In the genomic region with DNA sequence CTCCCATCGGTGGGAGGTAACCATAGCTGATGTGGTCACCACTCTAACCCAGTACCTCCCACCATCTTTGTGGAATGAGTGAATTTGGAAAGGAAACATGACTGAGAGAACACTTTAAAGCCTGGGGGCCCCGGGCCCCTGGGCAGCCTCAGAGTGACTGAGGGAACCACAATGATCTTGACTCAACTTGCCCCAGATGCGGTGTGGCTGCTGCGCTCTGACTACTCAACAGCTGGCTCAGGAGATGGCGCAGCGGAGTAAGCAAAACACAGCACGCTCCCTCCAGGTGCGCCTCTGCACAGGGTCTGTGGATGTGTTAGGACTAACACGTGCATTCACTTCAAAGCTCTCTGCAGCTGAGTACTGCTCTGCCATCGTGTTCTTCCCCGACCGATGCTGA, we compare ENCODE assay signal across 15 cellular contexts.
"Had no signal": no experiment of that assay in that cellular context is flagged by ENCODE, and none has a peak within 500 bp of the region (broad histone marks: within the 10 kb centered on the region; RNA-seq: fewer than 3 reads in every experiment).

No MANE protein-coding gene starts in this region.

- ATAC-seq: naive thymus-derived CD8-positive, alpha-beta T cell had no signal

- H3K36me3 Mint-ChIP-seq: naive thymus-derived CD8-positive, alpha-beta T cell had no signal

- DNase-seq: activated CD4-positive, alpha-beta T cell treated with anti-CD3 and anti-CD28 coated beads, Interleukin-2, amount 10 ng/mL, durations not matched to agents 24 days and 14 days; activated effector memory CD4-positive, alpha-beta T cell treated with anti-CD3 and anti-CD28 coated beads, Interleukin-2, amount 50 U/mL, for 16 hours; adrenal gland; dorsolateral prefrontal cortex; endodermal cell; head of caudate nucleus; immature natural killer cell; mesenchymal stem cell; naive thymus-derived CD8-positive, alpha-beta T cell; stimulated activated CD4-positive, alpha-beta T cell treated with anti-CD3 and anti-CD28 coated beads, Interleukin-2, amount 100 ng/mL, for 24 hours; stimulated activated naive CD4-positive, alpha-beta T cell; upper lobe of left lung had no signal

- H3K27me3 Mint-ChIP-seq: activated CD4-positive, alpha-beta T cell treated with anti-CD3 and anti-CD28 coated beads, Interleukin-2, amount 10 ng/mL, durations not matched to agents 24 days and 14 days; naive thymus-derived CD8-positive, alpha-beta T cell had no signal

- H3K27ac Mint-ChIP-seq: activated CD4-positive, alpha-beta T cell treated with anti-CD3 and anti-CD28 coated beads, Interleukin-2, amount 10 ng/mL, durations not matched to agents 24 days and 14 days; endodermal cell; immature natural killer cell; naive thymus-derived CD8-positive, alpha-beta T cell; T-helper 1 cell treated with Interleukin-12 subunit alpha and Interleukin-12 subunit beta and Interleukin-4 antibody, amounts not matched to agents 30 μg/mL and 1 μg/mL, for 36 hours had no signal

- H3K4me3 Mint-ChIP-seq: activated CD4-positive, alpha-beta T cell treated with anti-CD3 and anti-CD28 coated beads, Interleukin-2, amount 10 ng/mL, durations not matched to agents 24 days and 14 days; endodermal cell; immature natural killer cell; naive thymus-derived CD8-positive, alpha-beta T cell; T-helper 1 cell treated with Interleukin-12 subunit alpha and Interleukin-12 subunit beta and Interleukin-4 antibody, amounts not matched to agents 30 μg/mL and 1 μg/mL, for 36 hours had no signal

- H3K4me3 ChIP-seq: adrenal gland, cardiac muscle cell, dorsolateral prefrontal cortex, suprapubic skin, upper lobe of left lung had no signal

- H3K9me3 Mint-ChIP-seq: activated CD4-positive, alpha-beta T cell treated with anti-CD3 and anti-CD28 coated beads, Interleukin-2, amount 10 ng/mL, durations not matched to agents 24 days and 14 days; endodermal cell; immature natural killer cell; naive thymus-derived CD8-positive, alpha-beta T cell; T-helper 1 cell treated with Interleukin-12 subunit alpha and Interleukin-12 subunit beta and Interleukin-4 antibody, amounts not matched to agents 30 μg/mL and 1 μg/mL, for 36 hours had no signal
